ENCODE assay signal across 13 cellular contexts in the genomic region with DNA sequence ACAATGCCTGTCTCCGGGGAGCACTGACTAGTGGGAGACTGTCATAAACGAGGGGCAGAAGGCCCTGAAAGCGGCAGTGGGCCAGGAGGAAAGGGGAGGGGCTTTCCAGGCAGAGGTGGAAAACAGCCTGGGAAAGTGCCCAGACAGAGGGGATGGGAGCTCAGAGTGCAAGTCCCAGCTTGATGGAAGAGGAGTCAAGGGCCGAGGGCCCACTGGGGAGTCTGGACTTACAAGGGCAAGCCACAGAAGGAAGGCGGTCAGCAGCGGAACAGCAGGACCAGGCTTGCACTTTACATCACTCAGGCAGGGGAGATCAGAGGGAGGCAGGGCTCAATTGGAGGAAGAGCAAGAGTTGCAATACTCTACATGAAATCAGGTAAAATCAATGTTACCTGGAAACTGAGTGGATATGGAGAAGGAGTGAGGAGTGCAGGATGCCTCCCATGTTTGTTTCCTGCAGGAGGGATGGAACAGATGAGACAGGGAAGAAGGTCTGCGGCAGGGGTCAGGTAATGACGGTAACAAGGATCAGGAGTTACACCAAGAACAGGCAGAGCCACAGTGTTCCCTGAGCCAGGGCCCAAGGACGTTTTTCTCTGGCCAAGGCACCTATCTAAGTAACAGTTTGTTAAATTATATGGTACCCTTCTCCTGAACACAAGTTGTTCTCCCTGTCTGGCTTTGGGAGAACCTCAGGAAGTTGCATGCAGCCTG. TPM values are rescaled to one million over a fixed set of nuclear protein-coding genes. Genes with fewer than 3 reads are reported as not detected.
DNase-seq lines count a peak whose midpoint lies in the region; ATAC-seq and TF ChIP-seq lines count a peak whose summit lies in the region.
"Had no signal": no experiment of that assay in that cellular context is flagged by ENCODE, and none has a peak within 500 bp of the region (broad histone marks: within the 10 kb centered on the region; RNA-seq: fewer than 3 reads in every experiment).

No MANE protein-coding gene starts in this region.

- H3K4me3 Mint-ChIP-seq in MCF 10A (ENCODE audit: unreplicated experiment) (peak overlapping the region; percentile 3), Calu3 (ENCODE audit: low read depth, unreplicated experiment) (no peak overlapping the region)
- H3K4me3 Mint-ChIP-seq: naive B cell had no signal

- intact Hi-C loops in MCF 10A (cut with micrococcal nuclease) = no loop called here
- intact Hi-C loops in lower lobe of right lung (cut with DNase I) = no loop called here
- intact Hi-C loops in Calu3 (cut with micrococcal nuclease; ENCODE audit: unreplicated experiment) = no loop called here

- ATAC-seq in lower lobe of right lung = no peak

- CTCF ChIA-PET in MCF 10A (lab: Yijun Ruan, JAX) = interaction anchor here (0.9 to 24.9 kb wide), 4 partner anchors 7 to 24 kb away, joined by 3 to 336 read pairs (median 40); partner anchors contain the start of gene PXN
- CTCF ChIA-PET in Calu3 (lab: Charles Lee) = no interaction called here

- peaks cover 8% of the 10 kb centered on the region for H3K36me3 ChIP-seq in lower lobe of right lung
- H3K36me3 ChIP-seq in stomach smooth muscle (ENCODE audit: control insufficient read depth in 2 of 2, insufficient read depth in 2 of 2, low read length in 2 of 2) = no peaks in the 10 kb centered on the region

- H3K27me3 Mint-ChIP-seq in MCF 10A (ENCODE audit: insufficient read depth, unreplicated experiment) = no peaks in the 10 kb centered on the region
- no peaks in the 10 kb centered on the region for H3K27me3 Mint-ChIP-seq in Calu3 (ENCODE audit: unreplicated experiment)

- no peaks in the 10 kb centered on the region for H3K9me3 ChIP-seq in lower lobe of right lung
- no peaks in the 10 kb centered on the region for H3K9me3 ChIP-seq in stomach smooth muscle (ENCODE audit: control insufficient read depth in 2 of 2, low read length in 2 of 2)
- H3K9me3 ChIP-seq: SK-N-SH had no signal

- H3K27me3 ChIP-seq in lower lobe of right lung (ENCODE audit: low read depth) (no peaks in the 10 kb centered on the region), stomach smooth muscle (ENCODE audit: control insufficient read depth in 1 of 2, insufficient read depth in 2 of 2, low read length in 2 of 2) (no peaks in the 10 kb centered on the region)

- H3K9me3 Mint-ChIP-seq in MCF 10A (ENCODE audit: unreplicated experiment) (no peaks in the 10 kb centered on the region), Calu3 (ENCODE audit: low read depth, unreplicated experiment) (no peaks in the 10 kb centered on the region)
- H3K9me3 Mint-ChIP-seq: naive B cell had no signal

- H3K27ac Mint-ChIP-seq in MCF 10A (ENCODE audit: low read depth, unreplicated experiment) (peak overlapping the region; percentile 87), Calu3 (ENCODE audit: unreplicated experiment) (no peak overlapping the region)

- peak overlapping the region in 1 of 2 donors; percentile 21 for H3K9ac ChIP-seq in stomach smooth muscle (ENCODE audit: low read length in 2 of 2)
- H3K9ac ChIP-seq: SK-N-SH had no signal

- peak; percentile 25 for DNase-seq in DMS79 treated with DMSO at 0.1 percent for 48 hours (lab: John Stamatoyannopoulos, UW)
- DNase-seq in DMS79 (lab: John Stamatoyannopoulos, UW) = no peak
- peak; percentile 87 for DNase-seq in MCF 10A (ENCODE audit: unreplicated experiment)
- DNase-seq in lower lobe of right lung = no peak
- DNase-seq in middle frontal gyrus (ENCODE audit: extremely low spot score, low spot score) = no peak
- no peak for DNase-seq in Calu3
- no peak for DNase-seq in SIG-M5 treated with dmso at 0.1 percent for 504 hours (lab: John Stamatoyannopoulos, UW; ENCODE audit: unreplicated experiment)
- DNase-seq: 8988T, H7, naive B cell, NCI-H446, SK-N-SH had no signal

- POLR2A ChIA-PET in MCF 10A (lab: Yijun Ruan, JAX) = interaction anchor here (6.5 to 10.7 kb wide), 2 partner anchors 12 to 14 kb away, joined by 80 to 511 read pairs; partner anchors contain the start of gene PXN

- H3K4me1 ChIP-seq in lower lobe of right lung (peaks cover 95% of the 10 kb centered on the region), stomach smooth muscle (ENCODE audit: control insufficient read depth, insufficient read depth, low read length) (peaks cover 61% of the 10 kb centered on the region)

- H3K4me3 ChIP-seq in lower lobe of right lung (no peak overlapping the region), stomach smooth muscle (ENCODE audit: low read length in 2 of 2) (no peak overlapping the region)

- H3K27ac ChIP-seq in lower lobe of right lung (peak overlapping the region; percentile 69), stomach smooth muscle (ENCODE audit: low read length) (peak overlapping the region; percentile 31)

- H3K36me3 Mint-ChIP-seq in MCF 10A (ENCODE audit: insufficient read depth, unreplicated experiment) (peaks cover 27% of the 10 kb centered on the region), Calu3 (ENCODE audit: insufficient read depth, unreplicated experiment) (peaks cover 14% of the 10 kb centered on the region)

- no peak for TF ChIP-seq CTCF in MCF 10A (IDR thresholded peaks at IDR 0.05; ENCODE audit: unreplicated experiment)
- TF ChIP-seq CTCF in lower lobe of right lung (IDR thresholded peaks at IDR 0.05) = no peak
- no peak for TF ChIP-seq CTCF in Calu3 (IDR thresholded peaks at IDR 0.05; ENCODE audit: unreplicated experiment)

- BruUV-seq in MCF 10A (replicated peaks; lab: Mats Ljungman, UMichigan) (no TSS peak), Calu3 (replicated peaks; lab: Mats Ljungman, UMichigan) (no TSS peak)

- H3K4me1 Mint-ChIP-seq in MCF 10A (ENCODE audit: insufficient read depth, unreplicated experiment) (peaks cover 36% of the 10 kb centered on the region), Calu3 (ENCODE audit: low read depth, unreplicated experiment) (peaks cover 48% of the 10 kb centered on the region)

RNA-seq across cellular contexts. Expression of gene PXN, which starts 23.8 kb away (rescaled TPM):
- total RNA-seq in MCF 10A (2022) = 216 and 256 TPM in 2 replicates
- 105 TPM for total RNA-seq in lower lobe of right lung
- 156 and 172 TPM in 2 replicates for total RNA-seq in Calu3 (2022)

RNA-seq across cellular contexts. Expression of gene RPLP0, which starts 40.8 kb away (rescaled TPM):
- total RNA-seq in MCF 10A (2022) (2,870 and 3,181 TPM in 2 replicates), lower lobe of right lung (1,285 TPM), Calu3 (2022) (1,595 and 1,852 TPM in 2 replicates)

RNA-seq across cellular contexts. Expression of gene GCN1, which starts 47.2 kb away (rescaled TPM):
- total RNA-seq in MCF 10A (2022) (116 and 117 TPM in 2 replicates), lower lobe of right lung (73.6 TPM), Calu3 (2022) (168 and 188 TPM in 2 replicates)

RNA-seq across cellular contexts. Expression of gene RNU4-2, which starts 50.0 kb away (rescaled TPM):
- total RNA-seq in MCF 10A (2022) (2,753 and 3,369 TPM in 2 replicates), lower lobe of right lung (15,469 TPM), Calu3 (2022) (5,016 and 6,756 TPM in 2 replicates)

RNA-seq across cellular contexts. Expression of gene RNU4-1, which starts 51.3 kb away (rescaled TPM):
- total RNA-seq in MCF 10A (2022) (1,764 and 2,069 TPM in 2 replicates), lower lobe of right lung (2,881 TPM), Calu3 (2022) (2,759 and 3,670 TPM in 2 replicates)

Comparison
In these comparisons a context has a peak if more than half of its experiments do, and no peak if none do; other contexts are left out.
1. DNase-seq: peak in DMS79 treated with DMSO at 0.1 percent for 48 hours (single experiment) and MCF 10A (single experiment); none in DMS79 (single experiment), lower lobe of right lung (single experiment), middle frontal gyrus (single experiment), Calu3 (single experiment) and SIG-M5 treated with dmso at 0.1 percent for 504 hours (single experiment).